8 cellular contexts compared by ENCODE assay signal in genomic region chr9:96686638-96687335, GRCh38. TPM values are rescaled to one million over a fixed set of nuclear protein-coding genes. Genes with fewer than 3 reads are reported as not detected.
DNase-seq lines count a peak whose midpoint lies in the region; ATAC-seq, FAIRE-seq and TF ChIP-seq lines count a peak whose summit lies in the region.

No MANE protein-coding gene starts in this region.

- peaks cover 12% of the 10 kb centered on the region for H3K9me3 Mint-ChIP-seq in activated T-cell treated with anti-CD3 and anti-CD28 coated beads, Interleukin-2, amount 50 U/mL, for 24 hours

- H3K4me1 Mint-ChIP-seq in activated T-cell treated with anti-CD3 and anti-CD28 coated beads, Interleukin-2, amount 50 U/mL, for 24 hours (ENCODE audit: low read depth), result peaks cover 11% of the 10 kb centered on the region

- no peak for TF ChIP-seq CTCF in D721Med (IDR thresholded peaks at IDR 0.05; ENCODE audit: insufficient read depth, missing control alignments)

- WGBS in esophagus, 2 donors, result 3% methylated on average over 60 to 62 of the region's 62 CpGs

- no peaks in the 10 kb centered on the region for H3K36me3 Mint-ChIP-seq in activated T-cell treated with anti-CD3 and anti-CD28 coated beads, Interleukin-2, amount 50 U/mL, for 24 hours (ENCODE audit: low read depth)

- H3K27me3 Mint-ChIP-seq in activated T-cell treated with anti-CD3 and anti-CD28 coated beads, Interleukin-2, amount 50 U/mL, for 24 hours, result peaks cover 6% of the 10 kb centered on the region

- no peak for FAIRE-seq in D721Med (lab: Jason Lieb, UNC)

- H3K4me3 Mint-ChIP-seq in activated T-cell treated with anti-CD3 and anti-CD28 coated beads, Interleukin-2, amount 50 U/mL, for 24 hours, result peak overlapping the region; percentile 76

- peak overlapping the region; percentile 59 to 69 for H3K27ac ChIP-seq in esophagus (ENCODE audit: low read depth in 2 of 2, low read length in 1 of 2)

- ATAC-seq in HG02884 (IDR thresholded peaks at IDR 0.05; ENCODE audit: unreplicated experiment), result no peak
- ATAC-seq in GM21737 (IDR thresholded peaks at IDR 0.05; ENCODE audit: unreplicated experiment), result no peak

- H3K4me3 ChIP-seq in esophagus (ENCODE audit: low read depth in 1 of 2, low read length in 2 of 2), result peak overlapping the region; percentile 39 to 53
- peak overlapping the region; percentile 33 for H3K4me3 ChIP-seq in mononuclear cell (ENCODE audit: low read length)

- peaks cover 0 to 2% of the 10 kb centered on the region in 2 donors for H3K4me1 ChIP-seq in esophagus (ENCODE audit: control insufficient read depth in 2 of 2, insufficient read depth in 2 of 2, low read length in 1 of 2)
- H3K4me1 ChIP-seq in mononuclear cell (ENCODE audit: insufficient read depth, low read length), result peaks cover 5% of the 10 kb centered on the region

- DNase-seq in D721Med (ENCODE audit: insufficient read length, low spot score) (peak; percentile 46), NCI-H2227 treated with DMSO at 0.1 percent for 48 hours (lab: John Stamatoyannopoulos, UW) (peak; percentile 19)
- DNase-seq in activated T-cell treated with anti-CD3 and anti-CD28 coated beads, Interleukin-2, amount 50 U/mL, for 24 hours, result peak; percentile 89
- DNase-seq in stimulated activated CD8-positive, alpha-beta memory T cell treated with anti-CD3 and anti-CD28 coated beads, Interleukin-15, amount 100 ng/mL, for 1 hour (ENCODE audit: low read depth), result peak; percentile 26

- H3K27me3 ChIP-seq in esophagus (ENCODE audit: control insufficient read depth in 1 of 2, insufficient read depth in 2 of 2, low read length in 2 of 2), result no peaks in the 10 kb centered on the region
- H3K27me3 ChIP-seq in mononuclear cell (ENCODE audit: insufficient read depth, low read length), result no peaks in the 10 kb centered on the region

- H3K9me3 ChIP-seq in esophagus (ENCODE audit: control insufficient read depth in 2 of 2, insufficient read depth in 1 of 2, low read depth in 1 of 2, low read length in 1 of 2) (no peaks in the 10 kb centered on the region), mononuclear cell (ENCODE audit: low read depth, low read length) (no peaks in the 10 kb centered on the region)

- H3K27ac Mint-ChIP-seq in activated T-cell treated with anti-CD3 and anti-CD28 coated beads, Interleukin-2, amount 50 U/mL, for 24 hours, result peak overlapping the region; percentile 63

- H3K36me3 ChIP-seq in esophagus (ENCODE audit: control insufficient read depth in 2 of 2, insufficient read depth in 2 of 2, low read length in 1 of 2), result no peaks in the 10 kb centered on the region

RNA-seq across cellular contexts. Expression of gene PRXL2C, which starts 31.7 kb away (rescaled TPM):
- 1 to 10 TPM; 2.0 to 3.1 TPM for polyA plus RNA-seq in esophagus
- total RNA-seq in mononuclear cell, result 19.5 TPM

Comparison
In these comparisons a context has a peak if more than half of its experiments do, and no peak if none do; other contexts are left out.
1. DNase-seq: peak in every context shown above with its lines; median percentile 89 in activated T-cell treated with anti-CD3 and anti-CD28 coated beads, Interleukin-2, amount 50 U/mL, for 24 hours; 46 in D721Med; 26 in stimulated activated CD8-positive, alpha-beta memory T cell treated with anti-CD3 and anti-CD28 coated beads, Interleukin-15, amount 100 ng/mL, for 1 hour; 19 in NCI-H2227 treated with DMSO at 0.1 percent for 48 hours.